Comparison of ENCODE assay signal across 28 cellular contexts in genomic region chr5:3344671-3345070, GRCh38.
"Had no signal": no experiment of that assay in that cellular context is flagged by ENCODE, and none has a peak within 500 bp of the region (broad histone marks: within the 10 kb centered on the region; RNA-seq: fewer than 3 reads in every experiment).

No MANE protein-coding gene starts in this region.

- H3K36me3 Mint-ChIP-seq: mesothelial cell of epicardium; naive B cell; natural killer cell; neural progenitor cell; stimulated activated memory B cell treated with anti-CD40 and anti-IgM and Interleukin-4, amounts not matched to agents 10 μg/mL and 1 μg/mL and 100 μg/mL, for 72 hours had no signal

- H3K27ac Mint-ChIP-seq: mesothelial cell of epicardium; natural killer cell; nephron progenitor cell; neural progenitor cell; progenitor cell of endocrine pancreas; stimulated activated memory B cell treated with anti-CD40 and anti-IgM and Interleukin-4, amounts not matched to agents 10 μg/mL and 1 μg/mL and 100 μg/mL, for 72 hours; stimulated activated naive CD8-positive, alpha-beta T cell treated with anti-CD3 and anti-CD28 coated beads, Interleukin-15, amount 100 ng/mL, for 72 hours had no signal

- H3K27me3 Mint-ChIP-seq: naive B cell; stimulated activated memory B cell treated with anti-CD40 and anti-IgM and Interleukin-4, amounts not matched to agents 10 μg/mL and 1 μg/mL and 100 μg/mL, for 72 hours; stimulated activated naive CD8-positive, alpha-beta T cell treated with anti-CD3 and anti-CD28 coated beads, Interleukin-15, amount 100 ng/mL, for 72 hours had no signal

- H3K4me3 Mint-ChIP-seq: mesothelial cell of epicardium; natural killer cell; nephron progenitor cell; neural progenitor cell; stimulated activated memory B cell treated with anti-CD40 and anti-IgM and Interleukin-4, amounts not matched to agents 10 μg/mL and 1 μg/mL and 100 μg/mL, for 72 hours; stimulated activated naive CD8-positive, alpha-beta T cell treated with anti-CD3 and anti-CD28 coated beads, Interleukin-15, amount 100 ng/mL, for 72 hours had no signal

- H3K4me1 ChIP-seq: heart right ventricle, left lung, lower lobe of right lung, neural progenitor cell, right atrium auricular region, right lobe of liver, tibial nerve, upper lobe of left lung had no signal

- H3K27me3 ChIP-seq: hepatocyte, left lung, neural progenitor cell, ovary, right atrium auricular region, right lobe of liver, tibial nerve, upper lobe of left lung had no signal

- DNase-seq: heart right ventricle; kidney glomerular epithelial cell; left colon; left lung; lower lobe of right lung; mammary epithelial cell; mesenchymal stem cell; naive B cell; natural killer cell; nephron progenitor cell; ovary; small intestine; stimulated activated CD4-positive, alpha-beta T cell treated with anti-CD3 and anti-CD28 coated beads, Interleukin-1b, Interleukin-23, amount 100 ng/mL, for 48 hours; stimulated activated CD4-positive, alpha-beta T cell treated with anti-CD3 and anti-CD28 coated beads, Interleukin-2, amount 100 ng/mL, for 48 hours; stimulated activated CD4-positive, alpha-beta T cell treated with anti-CD3 and anti-CD28 coated beads, Interleukin-4, amount 100 ng/mL, for 4 hours; stimulated activated CD8-positive, alpha-beta memory T cell treated with anti-CD3 and anti-CD28 coated beads, Interleukin-4, amount 100 ng/mL, for 48 hours; stimulated activated naive CD4-positive, alpha-beta T cell treated with Interleukin-2 at 50 U/mL for 16 hours; stimulated activated naive CD8-positive, alpha-beta T cell treated with anti-CD3 and anti-CD28 coated beads, Interleukin-15, amount 100 ng/mL, for 72 hours; substantia nigra; upper lobe of left lung had no signal

- H3K9me3 Mint-ChIP-seq: mesothelial cell of epicardium, nephron progenitor cell, neural progenitor cell had no signal

- H3K27ac ChIP-seq: heart right ventricle, hepatocyte, left lung, lower lobe of right lung, neural progenitor cell, ovary, right atrium auricular region, right lobe of liver, tibial nerve, upper lobe of left lung had no signal

- H3K36me3 ChIP-seq: heart right ventricle, left lung, lower lobe of right lung, neural progenitor cell, ovary, right atrium auricular region, right lobe of liver, tibial nerve, upper lobe of left lung had no signal

- ATAC-seq: heart right ventricle; left colon; left lung; lower lobe of right lung; natural killer cell; right lobe of liver; stimulated activated memory B cell treated with anti-CD40 and anti-IgM and Interleukin-4, amounts not matched to agents 10 μg/mL and 1 μg/mL and 100 μg/mL, for 72 hours; stimulated activated naive CD8-positive, alpha-beta T cell treated with anti-CD3 and anti-CD28 coated beads, Interleukin-15, amount 100 ng/mL, for 72 hours had no signal

- H3K4me1 Mint-ChIP-seq: mesothelial cell of epicardium; naive B cell; natural killer cell; nephron progenitor cell; stimulated activated memory B cell treated with anti-CD40 and anti-IgM and Interleukin-4, amounts not matched to agents 10 μg/mL and 1 μg/mL and 100 μg/mL, for 72 hours; stimulated activated naive CD8-positive, alpha-beta T cell treated with anti-CD3 and anti-CD28 coated beads, Interleukin-15, amount 100 ng/mL, for 72 hours had no signal

- H3K9me3 ChIP-seq: heart right ventricle, lower lobe of right lung, ovary, right atrium auricular region, right lobe of liver, upper lobe of left lung had no signal

- H3K4me3 ChIP-seq: heart right ventricle, hepatocyte, left lung, lower lobe of right lung, neural progenitor cell, ovary, right atrium auricular region, right lobe of liver, tibial nerve, upper lobe of left lung had no signal
